21 cellular contexts compared by ENCODE assay signal in the genomic region with DNA sequence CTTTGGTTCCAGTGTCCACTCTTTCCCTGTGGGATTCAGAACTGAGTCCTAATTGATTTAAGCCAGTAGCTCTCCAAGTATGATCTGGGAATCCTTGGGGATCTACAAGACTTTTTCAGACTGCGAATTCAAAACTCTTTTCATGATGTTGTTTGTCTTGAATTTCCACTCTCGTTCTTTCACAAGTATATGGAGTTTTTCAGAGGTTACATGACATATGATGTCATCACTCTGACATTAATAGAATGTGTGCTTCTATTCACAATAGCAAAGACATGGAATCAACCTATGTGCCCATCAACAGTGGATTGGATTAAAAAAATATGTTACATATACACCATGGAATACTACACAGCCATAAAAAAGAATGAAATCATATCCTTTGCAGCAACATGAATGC.
"Had no signal": no experiment of that assay in that cellular context is flagged by ENCODE, and none has a peak within 500 bp of the region (broad histone marks: within the 10 kb centered on the region; RNA-seq: fewer than 3 reads in every experiment).

No MANE protein-coding gene starts in this region.

- DNase-seq: Karpas-422, KBM-7, MG63, NCI-H1092, NCI-H1105 treated with DMSO at 0.1 percent for 48 hours, NCI-H1417 treated with DMSO at 0.1 percent for 48 hours, NCI-H146, NCI-H1694 treated with DMSO at 0.1 percent for 48 hours, NCI-H1930, NCI-H2081, NCI-H2107, NCI-H2227 treated with DMSO at 0.1 percent for 48 hours, NCI-H524, NCI-H69, NCI-H774, Right ventricle myocardium superior, RPMI8226, SIG-M5 had no signal

- H3K4me3 Mint-ChIP-seq: IgD-negative memory B cell had no signal

- H3K9me3 ChIP-seq: MG63, SJSA1 had no signal

- H3K4me1 Mint-ChIP-seq: IgD-negative memory B cell had no signal

- H3K36me3 Mint-ChIP-seq: IgD-negative memory B cell had no signal

- H3K36me3 ChIP-seq: MG63, SJSA1 had no signal

- H3K4me1 ChIP-seq: SJSA1 had no signal

- H3K27ac ChIP-seq: SJSA1, SK-N-MC had no signal

- H3K27ac Mint-ChIP-seq: IgD-negative memory B cell had no signal

- H3K4me3 ChIP-seq: MG63, SJSA1, SK-N-MC had no signal

- H3K27me3 ChIP-seq: MG63, SJSA1 had no signal
